ENCODE assay signal across 9 cellular contexts in genomic region chr6:32108094-32108627, GRCh38. TPM values are rescaled to one million over a fixed set of nuclear protein-coding genes. Genes with fewer than 3 reads are reported as not detected.
A peak's percentile ranks its signal among the peaks of the same experiment; 100 is the strongest.
DNase-seq lines count a peak whose midpoint lies in the region; ATAC-seq and TF ChIP-seq lines count a peak whose summit lies in the region.
"Had no signal": no experiment of that assay in that cellular context is flagged by ENCODE, and none has a peak within 500 bp of the region (broad histone marks: within the 10 kb centered on the region; RNA-seq: fewer than 3 reads in every experiment).

No MANE protein-coding gene starts in this region.

- H3K4me3 Mint-ChIP-seq in activated T-helper 17 cell treated with anti-CD3 and anti-CD28 coated beads, Interleukin-2, amount 50 U/mL, for 72 hours, result no peak overlapping the region
- H3K4me3 Mint-ChIP-seq in Calu3 (ENCODE audit: low read depth, unreplicated experiment), result no peak overlapping the region

- CTCF ChIA-PET in Calu3 (lab: Charles Lee), result no interaction called here

- DNase-seq in GM03348 (ENCODE audit: low spot score), result peak; percentile 78
- DNase-seq in left ventricle myocardium superior, result peak; percentile 83
- DNase-seq in sciatic nerve (ENCODE audit: low spot score), result peak; percentile 85
- DNase-seq in HPDE6-E6E7 (ENCODE audit: extremely low spot score), result no peak
- no peak for DNase-seq in islet precursor cell
- DNase-seq in stimulated activated CD4-positive, alpha-beta T cell treated with anti-CD3 and anti-CD28 coated beads, Interleukin-1b, Interleukin-23, amount 100 ng/mL, for 48 hours, result no peak
- no peak for DNase-seq in Calu3
- DNase-seq: NCI-H1930 had no signal

- H3K36me3 Mint-ChIP-seq in activated T-helper 17 cell treated with anti-CD3 and anti-CD28 coated beads, Interleukin-2, amount 50 U/mL, for 72 hours (ENCODE audit: low read depth), result no peaks in the 10 kb centered on the region
- peaks cover 11% of the 10 kb centered on the region for H3K36me3 Mint-ChIP-seq in Calu3 (ENCODE audit: insufficient read depth, unreplicated experiment)

- ATAC-seq in activated T-helper 17 cell treated with anti-CD3 and anti-CD28 coated beads, Interleukin-2, amount 50 U/mL, for 72 hours (replicated peaks), result peak; percentile 25
- ATAC-seq in left ventricle myocardium superior (peak; percentile 61), sciatic nerve (peak; percentile 82)

- H3K27ac Mint-ChIP-seq in activated T-helper 17 cell treated with anti-CD3 and anti-CD28 coated beads, Interleukin-2, amount 50 U/mL, for 72 hours, result peak overlapping the region; percentile 63
- no peak overlapping the region for H3K27ac Mint-ChIP-seq in Calu3 (ENCODE audit: unreplicated experiment)

- peaks cover 37% of the 10 kb centered on the region for H3K27me3 Mint-ChIP-seq in activated T-helper 17 cell treated with anti-CD3 and anti-CD28 coated beads, Interleukin-2, amount 50 U/mL, for 72 hours
- peaks cover 73% of the 10 kb centered on the region for H3K27me3 Mint-ChIP-seq in Calu3 (ENCODE audit: unreplicated experiment)

- BruUV-seq in Calu3 (replicated peaks; lab: Mats Ljungman, UMichigan), result no TSS peak

- TF ChIP-seq CTCF in Calu3 (IDR thresholded peaks at IDR 0.05; ENCODE audit: unreplicated experiment), result no peak

- peaks cover 16% of the 10 kb centered on the region for H3K4me1 Mint-ChIP-seq in activated T-helper 17 cell treated with anti-CD3 and anti-CD28 coated beads, Interleukin-2, amount 50 U/mL, for 72 hours
- peaks cover 9% of the 10 kb centered on the region for H3K4me1 Mint-ChIP-seq in Calu3 (ENCODE audit: low read depth, unreplicated experiment)

- intact Hi-C loops in left ventricle myocardium superior (cut with micrococcal nuclease), result no loop called here
- intact Hi-C loops in sciatic nerve (cut with DNase I), result no loop called here
- intact Hi-C loops in Calu3 (cut with micrococcal nuclease; ENCODE audit: unreplicated experiment), result no loop called here

- no peaks in the 10 kb centered on the region for H3K9me3 Mint-ChIP-seq in activated T-helper 17 cell treated with anti-CD3 and anti-CD28 coated beads, Interleukin-2, amount 50 U/mL, for 72 hours
- no peaks in the 10 kb centered on the region for H3K9me3 Mint-ChIP-seq in Calu3 (ENCODE audit: low read depth, unreplicated experiment)

RNA-seq across cellular contexts. Expression of gene TNXB, which starts 1.0 kb away (rescaled TPM):
- total RNA-seq in activated T-helper 17 cell treated with anti-CD3 and anti-CD28 coated beads, Interleukin-2, amount 50 U/mL, for 72 hours, result 10 to 100 TPM in 1 of 2 donors, 1 to 10 TPM in 1; 7.2 to 26.8 TPM
- total RNA-seq in left ventricle myocardium superior (64.1 TPM), sciatic nerve (423 TPM), Calu3 (2022) (10.6 and 11.3 TPM in 2 replicates)

RNA-seq across cellular contexts. Expression of gene ATF6B, which starts 19.9 kb away (rescaled TPM):
- total RNA-seq in activated T-helper 17 cell treated with anti-CD3 and anti-CD28 coated beads, Interleukin-2, amount 50 U/mL, for 72 hours, result 10 to 100 TPM; 73.4 to 99.9 TPM
- 26.8 TPM for total RNA-seq in left ventricle myocardium superior
- 88.4 TPM for total RNA-seq in sciatic nerve
- 185 and 196 TPM in 2 replicates for total RNA-seq in Calu3 (2022)

RNA-seq across cellular contexts. Expression of gene FKBPL, which starts 21.9 kb away (rescaled TPM):
- 1 to 10 TPM; 7.4 to 9.3 TPM for total RNA-seq in activated T-helper 17 cell treated with anti-CD3 and anti-CD28 coated beads, Interleukin-2, amount 50 U/mL, for 72 hours
- total RNA-seq in left ventricle myocardium superior, result 2.6 TPM
- total RNA-seq in sciatic nerve, result 2.8 TPM
- 13.8 and 15.6 TPM in 2 replicates for total RNA-seq in Calu3 (2022)

RNA-seq across cellular contexts. Expression of gene PRRT1, which starts 43.6 kb away (rescaled TPM):
- under 1 TPM; 0.17 to 0.29 TPM for total RNA-seq in activated T-helper 17 cell treated with anti-CD3 and anti-CD28 coated beads, Interleukin-2, amount 50 U/mL, for 72 hours
- total RNA-seq in left ventricle myocardium superior, result 0.27 TPM
- 6.1 TPM for total RNA-seq in sciatic nerve
- total RNA-seq in Calu3 (2022), result 1.7 and 2.9 TPM in 2 replicates

RNA-seq across cellular contexts. Expression of gene PPT2, which starts 45.8 kb away (rescaled TPM):
- 10 to 100 TPM; 10.5 to 18.0 TPM for total RNA-seq in activated T-helper 17 cell treated with anti-CD3 and anti-CD28 coated beads, Interleukin-2, amount 50 U/mL, for 72 hours
- total RNA-seq in left ventricle myocardium superior (22.6 TPM), sciatic nerve (38.8 TPM), Calu3 (2022) (29.1 and 31.0 TPM in 2 replicates)

Comparison
In these comparisons a context has a peak if more than half of its experiments do, and no peak if none do; other contexts are left out.
1. DNase-seq: peak in GM03348 (single experiment), left ventricle myocardium superior (single experiment) and sciatic nerve (single experiment); none in HPDE6-E6E7 (single experiment), islet precursor cell (single experiment), stimulated activated CD4-positive, alpha-beta T cell treated with anti-CD3 and anti-CD28 coated beads, Interleukin-1b, Interleukin-23, amount 100 ng/mL, for 48 hours (single experiment) and Calu3 (single experiment).
2. ATAC-seq: peak in every context shown above with its lines; median percentile 82 in sciatic nerve; 61 in left ventricle myocardium superior; 25 in activated T-helper 17 cell treated with anti-CD3 and anti-CD28 coated beads, Interleukin-2, amount 50 U/mL, for 72 hours.